In genomic region chr4:124386163-124386562, GRCh38 we compare ENCODE assay signal across 13 cellular contexts.
DNase-seq lines count a peak whose midpoint lies in the region; ATAC-seq, FAIRE-seq and TF ChIP-seq lines count a peak whose summit lies in the region.
"Had no signal": no experiment of that assay in that cellular context is flagged by ENCODE, and none has a peak within 500 bp of the region (broad histone marks: within the 10 kb centered on the region; RNA-seq: fewer than 3 reads in every experiment).

No MANE protein-coding gene starts in this region.

- H3K4me3 ChIP-seq in heart right ventricle, result no peak overlapping the region
- H3K4me3 ChIP-seq in left ventricle myocardium inferior, result no peak overlapping the region
- H3K4me3 ChIP-seq in endothelial cell of umbilical vein (replicated peaks in 1 of 3; ENCODE audit: insufficient read depth in 1 of 3, low read depth in 1 of 3, low read length in 3 of 3), result no peak overlapping the region
- no peak overlapping the region for H3K4me3 ChIP-seq in aorta (ENCODE audit: low read length in 2 of 2)
- H3K4me3 ChIP-seq: BLaER1 treated with 17β-estradiol and CSF1 and Interleukin-3, amounts not matched to agents 10 nM and 100 nM; PC-9 had no signal

- BruUV-seq in endothelial cell of umbilical vein (replicated peaks; lab: Mats Ljungman, UMichigan), result no TSS peak

- WGBS in heart right ventricle, 2 donors, result 58 to 66% methylated on average over 4 of the region's 4 CpGs
- WGBS in aorta, 2 donors, result 4% methylated on average over 4 of the region's 4 CpGs

- H3K4me1 ChIP-seq in heart right ventricle, result no peaks in the 10 kb centered on the region
- H3K4me1 ChIP-seq in left ventricle myocardium inferior, result no peaks in the 10 kb centered on the region
- H3K4me1 ChIP-seq in endothelial cell of umbilical vein (ENCODE audit: control insufficient read depth, extremely low read depth, insufficient read depth, low read length), result no peaks in the 10 kb centered on the region
- no peaks in the 10 kb centered on the region for H3K4me1 ChIP-seq in aorta (ENCODE audit: control insufficient read depth in 1 of 2, insufficient read depth in 2 of 2, low read length in 2 of 2)

- dilution Hi-C loops in endothelial cell of umbilical vein (cut with MboI; ENCODE audit: extremely low pct_ligation_motif_present, low sequenced_read_pairs), result no loop called here

- peak overlapping the region; percentile 61 for H2AFZ ChIP-seq in endothelial cell of umbilical vein (ENCODE audit: low read depth, low read length)

- no peak overlapping the region for H3K27ac ChIP-seq in heart right ventricle
- H3K27ac ChIP-seq in left ventricle myocardium inferior (replicated peaks), result no peak overlapping the region
- H3K27ac ChIP-seq in endothelial cell of umbilical vein (ENCODE audit: insufficient read depth, low read depth, low read length), result no peak overlapping the region
- H3K27ac ChIP-seq in aorta (ENCODE audit: low read depth in 1 of 2, low read length in 2 of 2), result no peak overlapping the region
- H3K27ac ChIP-seq: 22Rv1; BLaER1 treated with 17β-estradiol and CSF1 and Interleukin-3, amounts not matched to agents 10 nM and 100 nM; PC-9 had no signal

- H4K20me1 ChIP-seq in endothelial cell of umbilical vein (replicated peaks; ENCODE audit: control insufficient read depth, extremely low read depth, insufficient read depth, low read length), result no peaks in the 10 kb centered on the region
- H4K20me1 ChIP-seq: BLaER1 treated with 17β-estradiol and CSF1 and Interleukin-3, amounts not matched to agents 10 nM and 100 nM had no signal

- no peak for TF ChIP-seq POLR2A in endothelial cell of umbilical vein (IDR thresholded peaks at IDR 0.05; ENCODE audit: low read depth, low read length)

- TF ChIP-seq CTCF in heart right ventricle (IDR thresholded peaks at IDR 0.05) (no peak), left ventricle myocardium inferior (IDR thresholded peaks at IDR 0.05; ENCODE audit: borderline replicate concordance) (no peak), endothelial cell of umbilical vein (IDR thresholded peaks at IDR 0.05; ENCODE audit: extremely low read depth in 1 of 2, insufficient read depth in 1 of 2, low read depth in 1 of 2, low read length in 2 of 2) (no peak)

- peak overlapping the region; percentile 24 for H3K4me2 ChIP-seq in endothelial cell of umbilical vein (ENCODE audit: insufficient read depth, low read length)
- H3K4me2 ChIP-seq: PC-9 had no signal

- H3K9ac ChIP-seq in endothelial cell of umbilical vein (replicated peaks; ENCODE audit: extremely low read depth, insufficient read depth, low read length), result no peak overlapping the region
- H3K9ac ChIP-seq: BLaER1 treated with 17β-estradiol and CSF1 and Interleukin-3, amounts not matched to agents 10 nM and 100 nM had no signal

- H3K9me1 ChIP-seq in endothelial cell of umbilical vein (replicated peaks; ENCODE audit: control insufficient read depth, extremely low read depth, insufficient read depth, low read length), result no peaks in the 10 kb centered on the region

- intact Hi-C loops in heart right ventricle (cut with DNase I), result no loop called here
- intact Hi-C loops in left ventricle myocardium inferior (cut with micrococcal nuclease), result no loop called here
- intact Hi-C loops in endothelial cell of umbilical vein (cut with micrococcal nuclease), result no loop called here
- intact Hi-C loops in aorta (cut with DNase I), result no loop called here

- POLR2A ChIA-PET in endothelial cell of umbilical vein (lab: Charles Lee), result no interaction called here

- H3K9me3 ChIP-seq in heart right ventricle, result no peaks in the 10 kb centered on the region
- no peaks in the 10 kb centered on the region for H3K9me3 ChIP-seq in left ventricle myocardium inferior (replicated peaks)
- no peaks in the 10 kb centered on the region for H3K9me3 ChIP-seq in endothelial cell of umbilical vein (replicated peaks; ENCODE audit: control insufficient read depth, insufficient read depth, low read length)
- no peaks in the 10 kb centered on the region for H3K9me3 ChIP-seq in aorta (ENCODE audit: control insufficient read depth, low read length)
- H3K9me3 ChIP-seq: BLaER1 treated with 17β-estradiol and CSF1 and Interleukin-3, amounts not matched to agents 10 nM and 100 nM had no signal

- no peaks in the 10 kb centered on the region for H3K79me2 ChIP-seq in endothelial cell of umbilical vein (ENCODE audit: control insufficient read depth, insufficient read depth, low read length)

- peak in 5 of 8 donors; percentile 28 to 55 (median 52) for ATAC-seq in heart right ventricle
- ATAC-seq in aorta (ENCODE audit: low FRiP score), result peak; percentile 70
- no peak for ATAC-seq in GM18868 (IDR thresholded peaks at IDR 0.05; ENCODE audit: unreplicated experiment)

- DNase-seq in heart right ventricle (no peak), left ventricle myocardium inferior (no peak), endothelial cell of umbilical vein (ENCODE audit: low read depth, low spot score) (peak; percentile 47), lung microvascular endothelial cell (ENCODE audit: low read depth in 2 of 2) (peak; percentile 45 to 74), aorta (no peak), NCI-H510A (lab: John Stamatoyannopoulos, UW) (no peak)
- DNase-seq in activated naive CD4-positive, alpha-beta T cell treated with Interleukin-2 at 50 U/mL for 16 hours, result no peak
- DNase-seq: DMS 273 treated with DMSO at 0.1 percent for 48 hours, NCI-H146, PC-9 had no signal

- FAIRE-seq in endothelial cell of umbilical vein (lab: Jason Lieb, UNC), result no peak

- CTCF ChIA-PET in endothelial cell of umbilical vein (lab: Charles Lee), result interaction anchor here (1.3 kb wide), 1 partner anchor 52 kb away, joined by 4 read pairs; no protein-coding TSS in a partner anchor

- H3K36me3 ChIP-seq in heart right ventricle (no peaks in the 10 kb centered on the region), left ventricle myocardium inferior (no peaks in the 10 kb centered on the region), endothelial cell of umbilical vein (ENCODE audit: control insufficient read depth in 2 of 2, extremely low read depth in 1 of 2, insufficient read depth in 2 of 2, low read length in 2 of 2) (no peaks in the 10 kb centered on the region), aorta (ENCODE audit: control insufficient read depth in 1 of 2, insufficient read depth in 2 of 2, low read length in 1 of 2) (no peaks in the 10 kb centered on the region)
- H3K36me3 ChIP-seq: BLaER1 treated with 17β-estradiol and CSF1 and Interleukin-3, amounts not matched to agents 10 nM and 100 nM had no signal

- no peaks in the 10 kb centered on the region for H3K27me3 ChIP-seq in heart right ventricle
- no peaks in the 10 kb centered on the region for H3K27me3 ChIP-seq in left ventricle myocardium inferior (ENCODE audit: low read depth)
- H3K27me3 ChIP-seq in endothelial cell of umbilical vein (ENCODE audit: control insufficient read depth in 2 of 2, insufficient read depth in 2 of 2, low read length in 2 of 2), result no peaks in the 10 kb centered on the region
- H3K27me3 ChIP-seq in aorta (ENCODE audit: control insufficient read depth in 1 of 2, insufficient read depth in 2 of 2, low read length in 1 of 2), result no peaks in the 10 kb centered on the region
- H3K27me3 ChIP-seq: BLaER1 treated with 17β-estradiol and CSF1 and Interleukin-3, amounts not matched to agents 10 nM and 100 nM had no signal

TF ChIP-seq in endothelial cell of umbilical vein, 7 proteins besides CTCF, POLR2A, EP300 and RAD21:
- no peak for TF ChIP-seq MAX (IDR thresholded peaks at IDR 0.05; ENCODE audit: insufficient read depth, insufficient read length)
- TF ChIP-seq FOS (IDR thresholded peaks at IDR 0.05; ENCODE audit: borderline replicate concordance, insufficient read depth, low read length), result no peak
- TF ChIP-seq MYC (IDR thresholded peaks at IDR 0.05; ENCODE audit: low read depth, low read length), result no peak

Comparison
In these comparisons a context has a peak if more than half of its experiments do, and no peak if none do; other contexts are left out.
1. DNase-seq: peak in endothelial cell of umbilical vein (single experiment) and lung microvascular endothelial cell (2 of 2); none in heart right ventricle (0 of 2), left ventricle myocardium inferior (single experiment), aorta (0 of 2), activated naive CD4-positive, alpha-beta T cell treated with Interleukin-2 at 50 U/mL for 16 hours (single experiment) and NCI-H510A (single experiment).